23 cellular contexts compared by ENCODE assay signal in the genomic region with DNA sequence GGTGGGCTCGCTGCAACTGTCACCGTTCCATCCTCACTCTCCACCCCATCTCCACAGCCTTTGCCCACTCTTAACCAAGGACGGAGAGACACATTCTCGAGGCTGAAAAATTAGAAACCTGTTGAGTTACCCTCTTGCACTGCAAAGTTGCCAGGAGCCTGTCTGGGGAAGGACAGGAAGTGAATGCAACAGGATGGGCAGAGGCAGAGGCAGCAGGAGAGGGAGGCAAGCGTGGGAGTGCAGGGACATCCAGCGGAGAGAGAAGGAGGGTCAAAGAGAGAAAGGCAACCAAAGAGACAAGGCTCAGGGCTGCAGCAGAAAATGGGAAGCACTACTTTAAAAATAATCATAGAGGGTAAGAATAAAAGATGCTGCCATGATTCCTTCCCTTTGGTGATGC.
"Had no signal": no experiment of that assay in that cellular context is flagged by ENCODE, and none has a peak within 500 bp of the region (broad histone marks: within the 10 kb centered on the region; RNA-seq: fewer than 3 reads in every experiment).

No MANE protein-coding gene starts in this region.

- H3K4me1 ChIP-seq: foreskin keratinocyte, left lung, prostate gland, spleen, upper lobe of right lung had no signal

- H3K36me3 ChIP-seq: left lung, ovary, prostate gland, spleen, upper lobe of right lung had no signal

- H3K9me3 Mint-ChIP-seq: dendritic cell treated with granulocyte-macrophage colony-stimulating factor and Interleukin-4, amounts not matched to agents 40 ng/mL and 50 ng/mL, for 4 days; mesothelial cell of epicardium; naive thymus-derived CD8-positive, alpha-beta T cell; T-helper 1 cell treated with Interleukin-12 subunit alpha and Interleukin-12 subunit beta and Interleukin-4 antibody, amounts not matched to agents 30 μg/mL and 1 μg/mL, for 36 hours had no signal

- H3K9me3 ChIP-seq: left lung, ovary, prostate gland, spleen, upper lobe of right lung had no signal

- H3K27ac Mint-ChIP-seq: activated CD4-positive, alpha-beta memory T cell treated with anti-CD3 and anti-CD28 coated beads, Interleukin-2, amount 10 ng/mL, durations not matched to agents 7 days and 5 days; activated naive CD4-positive, alpha-beta T cell treated with anti-CD3 and anti-CD28 coated beads, Interleukin-2, amount 50 U/mL, for 72 hours; brain; dendritic cell treated with granulocyte-macrophage colony-stimulating factor and Interleukin-4, amounts not matched to agents 40 ng/mL and 50 ng/mL, for 4 days; immature natural killer cell; mesothelial cell of epicardium; T-helper 1 cell treated with Interleukin-12 subunit alpha and Interleukin-12 subunit beta and Interleukin-4 antibody, amounts not matched to agents 30 μg/mL and 1 μg/mL, for 36 hours had no signal

- H3K36me3 Mint-ChIP-seq: brain; immature natural killer cell; mesothelial cell of epicardium; naive thymus-derived CD8-positive, alpha-beta T cell had no signal

- ATAC-seq: activated naive CD4-positive, alpha-beta T cell treated with anti-CD3 and anti-CD28 coated beads, Interleukin-2, amount 50 U/mL, for 72 hours; foreskin keratinocyte; left lung; naive thymus-derived CD8-positive, alpha-beta T cell; stimulated activated naive CD8-positive, alpha-beta T cell treated with anti-CD3 and anti-CD28 coated beads, Interleukin-15, Interleukin-2, amounts not matched to agents 100 U/mL and 50 U/mL, for 24 hours; upper lobe of right lung had no signal

- H3K27me3 Mint-ChIP-seq: activated CD4-positive, alpha-beta memory T cell treated with anti-CD3 and anti-CD28 coated beads, Interleukin-2, amount 10 ng/mL, durations not matched to agents 7 days and 5 days had no signal

- H3K4me3 ChIP-seq: left lung, lung, ovary, prostate gland, spleen, upper lobe of right lung had no signal

- DNase-seq: activated CD4-positive, alpha-beta memory T cell treated with anti-CD3 and anti-CD28 coated beads, Interleukin-2, amount 10 ng/mL, durations not matched to agents 7 days and 5 days; activated CD4-positive, alpha-beta T cell treated with anti-CD3 and anti-CD28 coated beads for 48 hours; activated gamma-delta T cell treated with Interleukin-2 at 50 U/mL for 16 hours; activated T-cell treated with anti-CD3 and anti-CD28 coated beads for 4 hours; aorta; effector CD4-positive, alpha-beta T cell; erythroblast; foreskin keratinocyte; immature natural killer cell; left lung; naive thymus-derived CD8-positive, alpha-beta T cell; ovary; spleen; stimulated activated CD4-positive, alpha-beta T cell treated with anti-CD3 and anti-CD28 coated beads, Interleukin-4, amount 100 ng/mL, for 24 hours; stimulated activated naive CD8-positive, alpha-beta T cell treated with anti-CD3 and anti-CD28 coated beads, Interleukin-15, Interleukin-2, amounts not matched to agents 100 U/mL and 50 U/mL, for 24 hours; upper lobe of right lung had no signal

- H3K27me3 ChIP-seq: ovary, upper lobe of right lung had no signal

- H3K4me3 Mint-ChIP-seq: activated CD4-positive, alpha-beta memory T cell treated with anti-CD3 and anti-CD28 coated beads, Interleukin-2, amount 10 ng/mL, durations not matched to agents 7 days and 5 days; brain; dendritic cell treated with granulocyte-macrophage colony-stimulating factor and Interleukin-4, amounts not matched to agents 40 ng/mL and 50 ng/mL, for 4 days; immature natural killer cell; mesothelial cell of epicardium; naive thymus-derived CD8-positive, alpha-beta T cell; T-helper 1 cell treated with Interleukin-12 subunit alpha and Interleukin-12 subunit beta and Interleukin-4 antibody, amounts not matched to agents 30 μg/mL and 1 μg/mL, for 36 hours had no signal

- H3K4me1 Mint-ChIP-seq: activated CD4-positive, alpha-beta memory T cell treated with anti-CD3 and anti-CD28 coated beads, Interleukin-2, amount 10 ng/mL, durations not matched to agents 7 days and 5 days; brain; immature natural killer cell; mesothelial cell of epicardium had no signal

- H3K27ac ChIP-seq: foreskin keratinocyte, left lung, ovary, prostate gland, spleen, upper lobe of right lung had no signal
